In the genomic region with DNA sequence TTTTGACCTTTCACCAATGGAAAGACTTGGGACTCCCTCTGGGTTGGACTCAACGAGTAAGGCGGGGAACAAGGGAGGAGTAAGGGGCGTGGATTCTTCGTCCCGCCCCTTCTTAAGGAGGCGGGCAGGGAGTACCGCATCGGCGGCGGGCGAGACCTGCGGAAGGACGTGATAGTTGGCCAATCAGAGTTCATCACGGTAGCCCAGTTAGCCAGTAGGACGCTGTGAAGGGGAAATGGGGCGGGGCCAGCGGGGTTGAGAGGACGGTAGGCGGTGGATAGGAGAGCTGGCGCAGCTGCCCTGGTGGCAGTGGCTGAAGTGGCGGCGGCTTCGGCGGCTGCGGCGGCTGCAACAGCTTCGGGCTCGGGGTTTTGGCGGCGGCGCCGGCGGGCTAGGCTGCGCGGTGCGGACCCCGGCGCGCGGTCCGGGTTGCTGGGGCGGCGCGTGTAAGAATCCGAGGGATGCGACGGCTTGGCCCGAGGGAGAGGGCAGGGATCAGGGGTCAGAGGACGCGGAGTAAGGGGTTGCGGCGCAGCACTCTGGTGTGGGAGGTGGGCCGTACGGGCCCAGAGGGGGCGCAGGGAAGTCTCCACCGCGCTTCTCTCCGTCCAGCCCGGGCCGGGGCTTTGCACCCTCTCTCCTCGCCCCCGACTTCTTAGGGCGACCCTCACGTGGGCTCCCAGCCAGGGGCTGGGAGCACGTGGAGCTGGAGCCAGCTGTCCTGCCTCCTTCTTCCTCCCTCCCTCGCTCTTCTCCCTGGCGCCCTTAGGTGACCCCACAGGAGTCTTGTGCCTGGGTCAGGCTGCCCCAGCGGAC, we compare ENCODE assay signal across 8 cellular contexts. TPM values are rescaled to one million over a fixed set of nuclear protein-coding genes. Genes with fewer than 3 reads are reported as not detected.
DNase-seq lines count a peak whose midpoint lies in the region; ATAC-seq lines count a peak whose summit lies in the region.

TPCN1 (plus strand) TSS at position 284 of the 816 bp plus-strand sequence. CDS start 5,389 bp downstream, outside the sequence.

- DNase-seq in CD4-positive, alpha-beta memory T cell = peak; percentile 97 to 100 (median 99)
- peak; percentile 99 for DNase-seq in HS-27A (ENCODE audit: low read depth)
- peak; percentile 90 for DNase-seq in NK-92 (lab: John Stamatoyannopoulos, UW; ENCODE audit: unreplicated experiment)
- peak; percentile 97 to 99 for DNase-seq in activated CD8-positive, alpha-beta memory T cell treated with anti-CD3 and anti-CD28 coated beads for 1 hour (ENCODE audit: extremely low read depth in 1 of 2, low read depth in 1 of 2)
- peak; percentile 97 for DNase-seq in effector CD4-positive, alpha-beta T cell
- DNase-seq in lung microvascular endothelial cell (ENCODE audit: low read depth in 2 of 2) = peak; percentile 100
- peak; percentile 98 to 99 (median 99) for DNase-seq in stimulated activated CD4-positive, alpha-beta T cell treated with anti-CD3 and anti-CD28 coated beads, TNF-alpha, amount 100 ng/mL, for 48 hours (ENCODE audit: low read depth in 3 of 3)

- no peaks in the 10 kb centered on the region for H3K27me3 ChIP-seq in CD4-positive, alpha-beta memory T cell (ENCODE audit: insufficient read depth, low read length)

- intact Hi-C loops in CD4-positive, alpha-beta memory T cell (cut with micrococcal nuclease) = loop anchor here (1.0 kb wide), 6 partner anchors 12 to 242 kb away; partner anchors contain the start of genes DDX54, PLBD2, RITA1 and SLC8B1

- H3K4me3 Mint-ChIP-seq in CD4-positive, alpha-beta memory T cell = peak within 1 kb of the TSS; percentile 92 to 95 (median 94)

- H3K36me3 Mint-ChIP-seq in CD4-positive, alpha-beta memory T cell = peaks cover 0 to 7% of the 10 kb centered on the region in 2 donors

- H3K4me1 ChIP-seq in CD4-positive, alpha-beta memory T cell (ENCODE audit: insufficient read depth, low read length) = peaks cover 39% of the 10 kb centered on the region

- H3K27me3 Mint-ChIP-seq in CD4-positive, alpha-beta memory T cell = no peaks in the 10 kb centered on the region

- no peaks in the 10 kb centered on the region for H3K9me3 ChIP-seq in CD4-positive, alpha-beta memory T cell (ENCODE audit: control insufficient read depth in 1 of 2, low read length in 2 of 2)

- CTCF ChIA-PET in CD4-positive, alpha-beta memory T cell (lab: Charles Lee; ENCODE audit: partially characterized antibody) = interaction anchor here (1.0 to 1.6 kb wide), 4 partner anchors 13 to 48 kb away, joined by 3 to 15 read pairs (median 4); no protein-coding TSS in a partner anchor

- peaks cover 25 to 45% (median 37%) of the 10 kb centered on the region in 4 donors for H3K4me1 Mint-ChIP-seq in CD4-positive, alpha-beta memory T cell

- POLR2A ChIA-PET in CD4-positive, alpha-beta memory T cell (lab: Charles Lee; ENCODE audit: partially characterized antibody) = interaction anchor here (1.0 to 8.4 kb wide), 8 partner anchors 8 to 315 kb away, joined by 3 to 84 read pairs (median 12); partner anchors contain the start of genes DDX54, OAS1, OAS2 and RITA1

- H3K27ac Mint-ChIP-seq in CD4-positive, alpha-beta memory T cell = peak within 1 kb of the TSS; percentile 85 to 97 (median 94)

- H3K36me3 ChIP-seq in CD4-positive, alpha-beta memory T cell (ENCODE audit: insufficient read depth, low read length) = no peaks in the 10 kb centered on the region

- peaks cover 0 to 3% (median 0%) of the 10 kb centered on the region in 8 donors for H3K9me3 Mint-ChIP-seq in CD4-positive, alpha-beta memory T cell

- peak; percentile 89 for ATAC-seq in GM19463 (IDR thresholded peaks at IDR 0.05; ENCODE audit: unreplicated experiment)

- peak within 1 kb of the TSS; percentile 66 to 79 for H3K4me3 ChIP-seq in CD4-positive, alpha-beta memory T cell (ENCODE audit: low read length in 2 of 2)

- H3K27ac ChIP-seq in CD4-positive, alpha-beta memory T cell (ENCODE audit: low read depth, low read length) = peak within 1 kb of the TSS; percentile 70

RNA-seq across cellular contexts. Expression of gene TPCN1, which starts in this region (rescaled TPM):
- total RNA-seq in CD4-positive, alpha-beta memory T cell = 10 to 100 TPM; 79.8 to 94.2 TPM
- 10 to 100 TPM in 1 of 2 donors, 1 to 10 TPM in 1; 8.5 to 19.9 TPM for polyA plus RNA-seq in CD4-positive, alpha-beta memory T cell
- 3.8 and 4.6 TPM in 2 replicates for total RNA-seq in lung microvascular endothelial cell

Comparison
In these comparisons a context has a peak if more than half of its experiments do, and no peak if none do; other contexts are left out.
1. Peak in every context shown above with its lines: DNase-seq, ATAC-seq, H3K4me3 ChIP-seq and H3K27ac ChIP-seq.
2. RNA of gene TPCN1 (total RNA-seq): 79.8 to 94.2 TPM in CD4-positive, alpha-beta memory T cell; 3.8 to 4.6 TPM in lung microvascular endothelial cell; every median in the first group is over 10 times any median in the second.